ENCODE assay signal across 8 cellular contexts in the genomic region with DNA sequence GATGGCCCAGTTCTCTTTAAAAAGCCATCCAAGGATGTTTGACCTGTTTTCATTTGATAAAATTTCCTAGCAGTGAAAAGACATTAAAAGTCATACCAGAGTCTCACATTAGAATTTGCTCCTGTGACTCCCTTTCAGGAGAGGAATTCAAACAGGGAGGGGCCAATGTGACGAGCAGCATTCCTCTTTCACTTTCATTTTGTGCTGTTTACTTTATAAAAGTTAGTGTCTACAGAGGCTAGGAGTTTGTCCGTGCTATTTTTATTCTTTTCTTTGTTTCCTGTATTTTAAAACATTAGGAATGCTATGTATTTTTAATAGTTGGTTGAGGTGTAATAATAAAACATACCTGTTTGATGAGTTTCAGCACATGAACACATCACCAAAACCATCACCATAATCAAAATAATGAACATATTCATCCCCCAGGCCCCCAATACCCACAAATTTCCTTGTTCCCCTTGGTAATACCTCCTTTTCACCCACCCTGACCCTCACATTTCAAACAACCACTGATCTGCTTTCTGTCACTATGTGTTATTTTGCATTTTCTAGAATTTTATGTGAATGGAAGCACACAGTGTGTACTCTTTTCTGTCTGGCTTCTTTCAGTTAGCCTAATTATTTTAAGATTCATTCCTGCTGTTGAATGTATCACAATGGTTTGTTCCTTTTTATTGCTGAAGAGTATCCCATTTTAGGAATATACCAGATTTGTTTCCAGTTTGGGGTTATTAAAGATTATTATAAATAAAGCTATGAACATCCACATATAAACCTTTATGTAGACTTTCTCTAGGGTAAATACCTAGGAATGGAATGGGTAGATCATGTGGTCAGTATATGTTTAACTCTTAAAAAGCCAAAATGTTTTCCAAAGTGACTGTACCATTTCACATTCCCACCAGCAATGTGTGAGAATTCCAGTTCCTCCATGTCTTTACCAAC.
DNase-seq lines count a peak whose midpoint lies in the region; ATAC-seq and TF ChIP-seq lines count a peak whose summit lies in the region.

No MANE protein-coding gene starts in this region.

- H3K27ac Mint-ChIP-seq in IgD-negative memory B cell = peak overlapping the region in 2 of 3 donors; percentile 38 to 88
- peak overlapping the region; percentile 89 for H3K27ac Mint-ChIP-seq in activated CD4-positive, alpha-beta T cell treated with anti-CD3 and anti-CD28 coated beads, Interleukin-2, amount 10 ng/mL, durations not matched to agents 7 days and 5 days

- H3K27me3 ChIP-seq in psoas muscle (ENCODE audit: insufficient read depth in 3 of 3, low read length in 2 of 3) = no peaks in the 10 kb centered on the region

- CTCF ChIA-PET in activated CD4-positive, alpha-beta T cell treated with anti-CD3 and anti-CD28 coated beads, Interleukin-2, amount 10 ng/mL, durations not matched to agents 7 days and 5 days (lab: Charles Lee) = no interaction called here

- H3K27ac ChIP-seq in psoas muscle = peak overlapping the region; percentile 54

- DNase-seq in NCI-H1694 (lab: John Stamatoyannopoulos, UW) = peak; percentile 13
- no peak for DNase-seq in NCI-H1694 treated with DMSO at 0.1 percent for 48 hours (lab: John Stamatoyannopoulos, UW)
- peak; percentile 66 for DNase-seq in activated CD4-positive, alpha-beta T cell treated with anti-CD3 and anti-CD28 coated beads, Interleukin-2, amount 10 ng/mL, durations not matched to agents 7 days and 5 days
- peak; percentile 65 for DNase-seq in fibroblast of pulmonary artery (ENCODE audit: low read depth)
- DNase-seq in psoas muscle = no peak
- DNase-seq in Ammon's horn (ENCODE audit: low spot score) = no peak
- no peak for DNase-seq in cerebellar nuclear complex (lab: John Stamatoyannopoulos, UW)

- H3K4me1 Mint-ChIP-seq in IgD-negative memory B cell = peaks cover 0 to 10% (median 9%) of the 10 kb centered on the region in 3 donors
- peaks cover 18% of the 10 kb centered on the region for H3K4me1 Mint-ChIP-seq in activated CD4-positive, alpha-beta T cell treated with anti-CD3 and anti-CD28 coated beads, Interleukin-2, amount 10 ng/mL, durations not matched to agents 7 days and 5 days

- WGBS in psoas muscle, 3 donors = 1 to 2% (median 1%) methylated on average over 2 of the region's 2 CpGs

- no peaks in the 10 kb centered on the region for H3K27me3 Mint-ChIP-seq in IgD-negative memory B cell
- peaks cover 10% of the 10 kb centered on the region for H3K27me3 Mint-ChIP-seq in activated CD4-positive, alpha-beta T cell treated with anti-CD3 and anti-CD28 coated beads, Interleukin-2, amount 10 ng/mL, durations not matched to agents 7 days and 5 days

- no peak for TF ChIP-seq CTCF in fibroblast of pulmonary artery (IDR thresholded peaks at IDR 0.05; ENCODE audit: low read length, missing control alignments)
- no peak for TF ChIP-seq CTCF in psoas muscle (IDR thresholded peaks at IDR 0.05)

- intact Hi-C loops in psoas muscle (cut with DNase I) = no loop called here

- H3K4me1 ChIP-seq in psoas muscle = peaks cover 5% of the 10 kb centered on the region

- no peaks in the 10 kb centered on the region for H3K9me3 Mint-ChIP-seq in IgD-negative memory B cell
- H3K9me3 Mint-ChIP-seq in activated CD4-positive, alpha-beta T cell treated with anti-CD3 and anti-CD28 coated beads, Interleukin-2, amount 10 ng/mL, durations not matched to agents 7 days and 5 days = no peaks in the 10 kb centered on the region

- H3K4me3 Mint-ChIP-seq in IgD-negative memory B cell = peak overlapping the region; percentile 19 to 92 (median 83)
- peak overlapping the region; percentile 69 for H3K4me3 Mint-ChIP-seq in activated CD4-positive, alpha-beta T cell treated with anti-CD3 and anti-CD28 coated beads, Interleukin-2, amount 10 ng/mL, durations not matched to agents 7 days and 5 days

- H3K4me3 ChIP-seq in fibroblast of pulmonary artery (replicated peaks; ENCODE audit: low read depth, low read length) = peak overlapping the region; percentile 45
- H3K4me3 ChIP-seq in psoas muscle = peak overlapping the region; percentile 62

- no peaks in the 10 kb centered on the region for H3K36me3 ChIP-seq in psoas muscle (ENCODE audit: insufficient read depth in 1 of 2, low read depth in 1 of 2)

- POLR2A ChIA-PET in activated CD4-positive, alpha-beta T cell treated with anti-CD3 and anti-CD28 coated beads, Interleukin-2, amount 10 ng/mL, durations not matched to agents 7 days and 5 days (lab: Charles Lee) = no interaction called here

- no peaks in the 10 kb centered on the region for H3K36me3 Mint-ChIP-seq in IgD-negative memory B cell
- H3K36me3 Mint-ChIP-seq in activated CD4-positive, alpha-beta T cell treated with anti-CD3 and anti-CD28 coated beads, Interleukin-2, amount 10 ng/mL, durations not matched to agents 7 days and 5 days (ENCODE audit: low read depth) = peaks cover 2% of the 10 kb centered on the region

- no peaks in the 10 kb centered on the region for H3K9me3 ChIP-seq in psoas muscle

- ATAC-seq in psoas muscle = peak in 1 of 4 donors; percentile 78

Comparison
In these comparisons a context has a peak if more than half of its experiments do, and no peak if none do; other contexts are left out.
1. DNase-seq: peak in NCI-H1694 (single experiment), activated CD4-positive, alpha-beta T cell treated with anti-CD3 and anti-CD28 coated beads, Interleukin-2, amount 10 ng/mL, durations not matched to agents 7 days and 5 days (single experiment) and fibroblast of pulmonary artery (single experiment); none in NCI-H1694 treated with DMSO at 0.1 percent for 48 hours (single experiment), psoas muscle (0 of 2), Ammon's horn (single experiment) and cerebellar nuclear complex (0 of 2).